ENCODE assay signal across 8 cellular contexts in the genomic region with DNA sequence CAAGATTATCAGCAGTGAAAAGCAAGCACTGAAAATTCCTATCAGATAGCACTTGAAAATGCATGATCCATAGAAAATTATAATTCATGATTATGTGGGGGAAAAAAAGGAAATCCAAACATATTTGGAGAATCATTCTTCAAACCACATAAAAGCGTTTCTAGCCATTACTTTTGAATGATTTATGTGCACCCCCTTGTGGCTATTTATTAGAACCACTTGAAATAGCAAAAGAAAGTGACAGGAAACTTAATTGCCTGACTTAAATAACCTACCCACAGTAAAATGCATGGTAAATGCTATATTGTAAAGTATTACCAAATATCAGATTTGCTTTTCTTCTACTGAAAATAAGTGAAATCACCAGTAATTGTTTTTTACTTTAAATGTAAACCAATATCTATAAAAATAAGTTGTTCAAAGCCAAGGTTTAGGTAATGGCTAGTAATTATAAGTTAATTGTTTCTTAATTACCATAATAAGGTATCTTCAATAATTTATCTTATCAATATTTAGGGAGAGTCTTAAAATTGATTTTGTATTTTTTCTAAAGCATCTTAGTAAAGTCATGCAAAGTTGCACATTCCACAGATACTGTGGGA.
DNase-seq lines count a peak whose midpoint lies in the region; ATAC-seq and TF ChIP-seq lines count a peak whose summit lies in the region.

No MANE protein-coding gene starts in this region.

- WGBS in tibial nerve, 2 donors, result 0 to 3% methylated on average over 1 of the region's 1 CpG

- DNase-seq in Right ventricle myocardium superior, result no peak
- no peak for DNase-seq in left cardiac atrium
- peak; percentile 38 for DNase-seq in NB4 (ENCODE audit: low read depth)
- DNase-seq in germinal center (ENCODE audit: low spot score), result peak; percentile 4
- no peak for DNase-seq in tibial nerve (ENCODE audit: low spot score in 2 of 2)
- no peak for DNase-seq in nucleus accumbens (lab: John Stamatoyannopoulos, UW)

- H2AFZ ChIP-seq in SU-DHL-6 (ENCODE audit: low read depth, low read length, severe bottlenecking), result no peak overlapping the region

- no peak overlapping the region for H3K9ac ChIP-seq in SU-DHL-6 (ENCODE audit: low read length)

- intact Hi-C loops in Right ventricle myocardium superior (cut with DNase I), result loop anchor here (2.0 to 10.0 kb wide), 3 partner anchors 79 to 278 kb away; no protein-coding TSS in a partner anchor
- intact Hi-C loops in left cardiac atrium (cut with DNase I), result loop anchor here (2.0 to 5.0 kb wide), 3 partner anchors 173 to 279 kb away; no protein-coding TSS in a partner anchor

- H3K9me2 ChIP-seq in SU-DHL-6 (replicated peaks; ENCODE audit: insufficient read depth, low read length), result no peaks in the 10 kb centered on the region

- TF ChIP-seq CTCF in NB4 (IDR thresholded peaks at IDR 0.05; ENCODE audit: low read depth, low read length), result peak; percentile 12
- peak; percentile 43 for TF ChIP-seq CTCF in SU-DHL-6 (IDR thresholded peaks at IDR 0.05; ENCODE audit: insufficient read depth, low read length, poor library complexity, severe bottlenecking)
- TF ChIP-seq CTCF in tibial nerve (IDR thresholded peaks at IDR 0.05), result peak; percentile 48 to 78 (median 65)

- no peak overlapping the region for H3K4me2 ChIP-seq in SU-DHL-6 (ENCODE audit: low read depth, low read length, poor library complexity, severe bottlenecking)

- H3K27me3 ChIP-seq in SU-DHL-6 (ENCODE audit: low read length), result no peaks in the 10 kb centered on the region
- no peaks in the 10 kb centered on the region for H3K27me3 ChIP-seq in tibial nerve

- H4K20me1 ChIP-seq in SU-DHL-6 (ENCODE audit: low read depth, low read length), result no peaks in the 10 kb centered on the region

- H3K9me3 ChIP-seq in SU-DHL-6 (ENCODE audit: insufficient read depth, low read length) (no peaks in the 10 kb centered on the region), tibial nerve (no peaks in the 10 kb centered on the region)

- H3K36me3 ChIP-seq in SU-DHL-6 (ENCODE audit: low read length), result no peaks in the 10 kb centered on the region
- H3K36me3 ChIP-seq in tibial nerve, result no peaks in the 10 kb centered on the region

- H3K79me2 ChIP-seq in SU-DHL-6 (ENCODE audit: insufficient read depth, low read length), result no peaks in the 10 kb centered on the region

- H3F3A ChIP-seq in SU-DHL-6 (ENCODE audit: insufficient read depth), result no peaks in the 10 kb centered on the region

- H3K4me3 ChIP-seq in NB4 (ENCODE audit: low read depth, low read length) (no peak overlapping the region), SU-DHL-6 (ENCODE audit: insufficient read depth, low read length, poor library complexity, severe bottlenecking) (no peak overlapping the region), tibial nerve (no peak overlapping the region)

- ATAC-seq in Right ventricle myocardium superior (ENCODE audit: poor library complexity) (peak; percentile 45), left cardiac atrium (no peak), HG02588 (IDR thresholded peaks at IDR 0.05; ENCODE audit: unreplicated experiment) (no peak)

- H3K4me1 ChIP-seq in tibial nerve, result peaks cover 0 to 74% (median 0%) of the 10 kb centered on the region in 4 donors

- no peak for TF ChIP-seq EP300 in tibial nerve (IDR thresholded peaks at IDR 0.05)

- TF ChIP-seq POLR2A in NB4 (IDR thresholded peaks at IDR 0.05; ENCODE audit: extremely low read depth, insufficient read length) (no peak), tibial nerve (IDR thresholded peaks at IDR 0.05) (no peak)

- H3K27ac ChIP-seq in SU-DHL-6 (ENCODE audit: low read depth, low read length) (no peak overlapping the region), tibial nerve (peak overlapping the region in 1 of 4 donors; percentile 40)

Comparison
In these comparisons a context has a peak if more than half of its experiments do, and no peak if none do; other contexts are left out.
1. DNase-seq: peak in NB4 (single experiment) and germinal center (single experiment); none in Right ventricle myocardium superior (single experiment), left cardiac atrium (single experiment), tibial nerve (0 of 2) and nucleus accumbens (0 of 56).
2. CTCF ChIP-seq: peak in every context shown above with its lines; median percentile 65 in tibial nerve; 43 in SU-DHL-6; 12 in NB4.